ENCODE assay signal across 9 cellular contexts in genomic region chr20:63895202-63895885, GRCh38. TPM values are rescaled to one million over a fixed set of nuclear protein-coding genes. Genes with fewer than 3 reads are reported as not detected.
DNase-seq lines count a peak whose midpoint lies in the region; ATAC-seq and TF ChIP-seq lines count a peak whose summit lies in the region.
"Had no signal": no experiment of that assay in that cellular context is flagged by ENCODE, and none has a peak within 500 bp of the region (broad histone marks: within the 10 kb centered on the region; RNA-seq: fewer than 3 reads in every experiment).

No MANE protein-coding gene starts in this region.

- H3K36me3 Mint-ChIP-seq in activated B cell treated with CpG ODN at 0.5 μM for 24 hours (ENCODE audit: low read depth), result peaks cover 22% of the 10 kb centered on the region

- ATAC-seq in activated B cell treated with CpG ODN at 0.5 μM for 24 hours (ENCODE audit: low read depth), result no peak

- H3K27ac ChIP-seq in substantia nigra (ENCODE audit: low read depth, low read length, poor library complexity, severe bottlenecking), result peak overlapping the region; percentile 58

- H3K4me3 Mint-ChIP-seq in activated B cell treated with CpG ODN at 0.5 μM for 24 hours, result peak overlapping the region; percentile 88

- TF ChIP-seq CTCF in GM06990 (IDR thresholded peaks at IDR 0.05; ENCODE audit: insufficient read depth, low read length, poor library complexity, severe bottlenecking) (no peak), HFF-Myc (IDR thresholded peaks at IDR 0.05; ENCODE audit: low read depth, low read length, missing control alignments) (no peak), activated B cell treated with CpG ODN at 0.5 μM for 24 hours (IDR thresholded peaks at IDR 0.05) (no peak)

- DNase-seq in GM06990 (ENCODE audit: extremely low read depth, insufficient read length) (no peak), HFF-Myc (ENCODE audit: extremely low read depth, low read depth) (no peak), activated B cell treated with CpG ODN at 0.5 μM for 24 hours (no peak), substantia nigra (lab: John Stamatoyannopoulos, UW) (no peak), NCI-H2196 treated with DMSO at 0.1 percent for 48 hours (lab: John Stamatoyannopoulos, UW; ENCODE audit: unreplicated experiment) (no peak), COR-L47 (lab: John Stamatoyannopoulos, UW) (no peak)
- no peak for DNase-seq in activated CD4-positive, alpha-beta T cell treated with anti-CD3 and anti-CD28 coated beads, Interleukin-2, amount 50 U/mL, for 1 hour

- H3K27ac Mint-ChIP-seq in activated B cell treated with CpG ODN at 0.5 μM for 24 hours, result peak overlapping the region; percentile 90

- H3K36me3 ChIP-seq in GM06990 (ENCODE audit: control insufficient read depth, insufficient read depth, low read length), result peaks cover 6% of the 10 kb centered on the region

- no peaks in the 10 kb centered on the region for H3K27me3 Mint-ChIP-seq in activated B cell treated with CpG ODN at 0.5 μM for 24 hours

- POLR2A ChIA-PET in activated B cell treated with CpG ODN at 0.5 μM for 24 hours (lab: Charles Lee), result interaction anchor here (0.6 to 4.1 kb wide), 8 partner anchors 13 to 374 kb away, joined by 3 to 25 read pairs (median 4); partner anchors contain the start of genes PPDPF, TPD52L2 and UCKL1

- intact Hi-C loops in activated B cell treated with CpG ODN at 0.5 μM for 24 hours (cut with micrococcal nuclease), result loop anchor here (1.0 to 5.0 kb wide), 5 partner anchors 61 to 358 kb away; partner anchors contain the start of genes PTK6, TCEA2 and UCKL1

- CTCF ChIA-PET in activated B cell treated with CpG ODN at 0.5 μM for 24 hours (lab: Charles Lee), result interaction anchor here (0.7 to 1.0 kb wide), 2 partner anchors 30 to 358 kb away, joined by 3 read pairs; partner anchors contain the start of gene TPD52L2

- H3K9me3 Mint-ChIP-seq in activated B cell treated with CpG ODN at 0.5 μM for 24 hours, result no peaks in the 10 kb centered on the region

- peaks cover 48% of the 10 kb centered on the region for H3K4me1 Mint-ChIP-seq in activated B cell treated with CpG ODN at 0.5 μM for 24 hours

- H3K4me3 ChIP-seq in GM06990 (replicated peaks; ENCODE audit: low read depth, low read length), result peak overlapping the region; percentile 75
- peak overlapping the region; percentile 60 for H3K4me3 ChIP-seq in HFF-Myc (replicated peaks; ENCODE audit: low read depth, low read length)
- H3K4me3 ChIP-seq in iPS-18c (ENCODE audit: insufficient read depth, low read depth, low read length), result peak overlapping the region; percentile 54

- peaks cover 2% of the 10 kb centered on the region for H3K9me3 ChIP-seq in iPS-18c (ENCODE audit: control insufficient read depth, insufficient read depth, low read length)

- H3K27me3 ChIP-seq in GM06990 (replicated peaks; ENCODE audit: control insufficient read depth, insufficient read depth, low read length), result no peaks in the 10 kb centered on the region

RNA-seq across cellular contexts. Expression of gene DNAJC5, which starts 0.4 kb away (rescaled TPM):
- 27.5 and 28.6 TPM in 2 replicates for total RNA-seq in activated B cell treated with CpG ODN at 0.5 μM for 24 hours

RNA-seq across cellular contexts. Expression of gene TPD52L2, which starts 30.3 kb away (rescaled TPM):
- 36.7 and 38.8 TPM in 2 replicates for total RNA-seq in activated B cell treated with CpG ODN at 0.5 μM for 24 hours

RNA-seq across cellular contexts. Expression of gene ABHD16B, which starts 34.0 kb away (rescaled TPM):
- not detected in 2 replicates for total RNA-seq in activated B cell treated with CpG ODN at 0.5 μM for 24 hours
- total RNA-seq: T-helper 2 cell treated with Interferon-gamma antibody and Interleukin-4, amounts not matched to agents 100 ng/mL and 5 ng/mL, for 36 hours had no signal
